ENCODE assay signal across 16 cellular contexts in genomic region chr20:60332523-60332922, GRCh38.
"Had no signal": no experiment of that assay in that cellular context is flagged by ENCODE, and none has a peak within 500 bp of the region (broad histone marks: within the 10 kb centered on the region; RNA-seq: fewer than 3 reads in every experiment).

No MANE protein-coding gene starts in this region.

- H3K4me1 ChIP-seq: foreskin keratinocyte, neural progenitor cell, tibial artery had no signal

- H3K9me3 Mint-ChIP-seq: dendritic cell treated with granulocyte-macrophage colony-stimulating factor and Interleukin-4, amounts not matched to agents 40 ng/mL and 50 ng/mL, for 4 days; natural killer cell treated with Interleukin-12 subunit alpha and Interleukin-12 subunit beta and Interleukin-15 and Interleukin-18, amount 100 ng/mL, for 72 hours; stimulated activated effector memory CD8-positive, alpha-beta T cell treated with anti-CD3 and anti-CD28 coated beads, Interleukin-12 subunit alpha, Interleukin-12 subunit beta, amount 100 ng/mL, for 72 hours had no signal

- FAIRE-seq: colon, urothelium cell line had no signal

- H3K27me3 ChIP-seq: foreskin keratinocyte, neural progenitor cell, ovary, tibial artery had no signal

- H3K4me3 Mint-ChIP-seq: dendritic cell treated with granulocyte-macrophage colony-stimulating factor and Interleukin-4, amounts not matched to agents 40 ng/mL and 50 ng/mL, for 4 days; natural killer cell treated with Interleukin-12 subunit alpha and Interleukin-12 subunit beta and Interleukin-15 and Interleukin-18, amount 100 ng/mL, for 72 hours; neural progenitor cell; stimulated activated effector memory CD8-positive, alpha-beta T cell treated with anti-CD3 and anti-CD28 coated beads, Interleukin-12 subunit alpha, Interleukin-12 subunit beta, amount 100 ng/mL, for 72 hours had no signal

- H3K4me1 Mint-ChIP-seq: stimulated activated effector memory CD8-positive, alpha-beta T cell treated with anti-CD3 and anti-CD28 coated beads, Interleukin-12 subunit alpha, Interleukin-12 subunit beta, amount 100 ng/mL, for 72 hours had no signal

- H3K27me3 Mint-ChIP-seq: dendritic cell treated with granulocyte-macrophage colony-stimulating factor and Interleukin-4, amounts not matched to agents 40 ng/mL and 50 ng/mL, for 4 days; natural killer cell treated with Interleukin-12 subunit alpha and Interleukin-12 subunit beta and Interleukin-15 and Interleukin-18, amount 100 ng/mL, for 72 hours had no signal

- H3K9me3 ChIP-seq: ovary, tibial artery had no signal

- H3K4me3 ChIP-seq: neural progenitor cell, ovary, smooth muscle cell, tibial artery had no signal

- H3K36me3 Mint-ChIP-seq: natural killer cell treated with Interleukin-12 subunit alpha and Interleukin-12 subunit beta and Interleukin-15 and Interleukin-18, amount 100 ng/mL, for 72 hours; neural progenitor cell; stimulated activated effector memory CD8-positive, alpha-beta T cell treated with anti-CD3 and anti-CD28 coated beads, Interleukin-12 subunit alpha, Interleukin-12 subunit beta, amount 100 ng/mL, for 72 hours had no signal

- ATAC-seq: foreskin keratinocyte; natural killer cell treated with Interleukin-12 subunit alpha and Interleukin-12 subunit beta and Interleukin-15 and Interleukin-18, amount 100 ng/mL, for 72 hours; right cardiac atrium; stimulated activated effector memory CD8-positive, alpha-beta T cell treated with anti-CD3 and anti-CD28 coated beads, Interleukin-12 subunit alpha, Interleukin-12 subunit beta, amount 100 ng/mL, for 72 hours; stimulated activated naive CD8-positive, alpha-beta T cell treated with anti-CD3 and anti-CD28 coated beads, Interleukin-15, Interleukin-2, amounts not matched to agents 100 U/mL and 50 U/mL, for 24 hours had no signal

- H3K36me3 ChIP-seq: neural progenitor cell, ovary, tibial artery had no signal

- H3K27ac Mint-ChIP-seq: dendritic cell treated with granulocyte-macrophage colony-stimulating factor and Interleukin-4, amounts not matched to agents 40 ng/mL and 50 ng/mL, for 4 days; natural killer cell treated with Interleukin-12 subunit alpha and Interleukin-12 subunit beta and Interleukin-15 and Interleukin-18, amount 100 ng/mL, for 72 hours; neural progenitor cell; progenitor cell of endocrine pancreas; stimulated activated effector memory CD8-positive, alpha-beta T cell treated with anti-CD3 and anti-CD28 coated beads, Interleukin-12 subunit alpha, Interleukin-12 subunit beta, amount 100 ng/mL, for 72 hours had no signal

- H3K27ac ChIP-seq: foreskin keratinocyte, neural progenitor cell, ovary, tibial artery had no signal

- DNase-seq: erythroblast; ovary; right cardiac atrium; stimulated activated CD4-positive, alpha-beta T cell treated with anti-CD3 and anti-CD28 coated beads, Interleukin-4, amount 100 ng/mL, for 1 hour; stimulated activated CD8-positive, alpha-beta memory T cell treated with anti-CD3 and anti-CD28 coated beads, Interleukin-4, amount 100 ng/mL, for 48 hours; stimulated activated naive CD8-positive, alpha-beta T cell treated with anti-CD3 and anti-CD28 coated beads, Interleukin-15, Interleukin-2, amounts not matched to agents 100 U/mL and 50 U/mL, for 24 hours; tibial artery had no signal
